ENCODE assay signal across 17 cellular contexts in genomic region chr17:28110184-28110583, GRCh38.
DNase-seq lines count a peak whose midpoint lies in the region; ATAC-seq, FAIRE-seq and TF ChIP-seq lines count a peak whose summit lies in the region.
"Had no signal": no experiment of that assay in that cellular context is flagged by ENCODE, and none has a peak within 500 bp of the region (broad histone marks: within the 10 kb centered on the region; RNA-seq: fewer than 3 reads in every experiment).

No MANE protein-coding gene starts in this region.

- CTCF ChIA-PET in HepG2 (lab: Yijun Ruan, JAX; ENCODE audit: low intra/inter-chr PET ratio, low total read pairs) = no interaction called here
- CTCF ChIA-PET in WTC11 (lab: Charles Lee) = no interaction called here

- FAIRE-seq in HepG2 (lab: Jason Lieb, UNC) = no peak
- peak; percentile 15 for FAIRE-seq in kidney (lab: Jason Lieb, UNC)
- FAIRE-seq: GM18507 had no signal

- no peak overlapping the region for H3K27ac Mint-ChIP-seq in WTC11
- H3K27ac Mint-ChIP-seq: B cell; CD4-positive, alpha-beta memory T cell; H9 had no signal

- no peaks in the 10 kb centered on the region for H3K36me3 ChIP-seq in HepG2 (replicated peaks in 1 of 2; ENCODE audit: control insufficient read depth in 1 of 2, insufficient read depth in 2 of 2, low read length in 2 of 2)
- H3K36me3 ChIP-seq in right lobe of liver = no peaks in the 10 kb centered on the region
- peaks cover 0 to 4% of the 10 kb centered on the region in 2 donors for H3K36me3 ChIP-seq in kidney (ENCODE audit: control insufficient read depth in 1 of 2, insufficient read depth in 2 of 2, low read length in 2 of 2)

- TF ChIP-seq POLR2A in HepG2 (IDR thresholded peaks at IDR 0.05; ENCODE audit: insufficient read depth in 1 of 2, low read depth in 2 of 2, low read length in 2 of 2) (no peak), right lobe of liver (IDR thresholded peaks at IDR 0.05) (no peak)

- H3K4me3 Mint-ChIP-seq in WTC11 = no peak overlapping the region
- H3K4me3 Mint-ChIP-seq: B cell; CD4-positive, alpha-beta memory T cell; H9 had no signal

- no peaks in the 10 kb centered on the region for H4K20me1 ChIP-seq in HepG2 (ENCODE audit: insufficient read depth, low read length)

- H3K9me3 Mint-ChIP-seq in WTC11 = peaks cover 14% of the 10 kb centered on the region; the same call in 1 of the 2 replicates

- H3K27ac ChIP-seq in HepG2 (ENCODE audit: extremely low read length, insufficient read depth, low read length) (no peak overlapping the region), right lobe of liver (no peak overlapping the region), kidney (ENCODE audit: low read depth in 2 of 2, low read length in 2 of 2) (no peak overlapping the region), foreskin keratinocyte (no peak overlapping the region)
- H3K27ac ChIP-seq: C4-2B had no signal

- H3K36me3 Mint-ChIP-seq in WTC11 = peaks cover 9% of the 10 kb centered on the region

- BruUV-seq in HepG2 (replicated peaks; lab: Mats Ljungman, UMichigan) = no TSS peak

- no peaks in the 10 kb centered on the region for H3K27me3 Mint-ChIP-seq in WTC11 (ENCODE audit: low read depth)
- H3K27me3 Mint-ChIP-seq: B cell; CD4-positive, alpha-beta memory T cell had no signal

- H3K79me2 ChIP-seq in HepG2 (ENCODE audit: insufficient read depth, low read length) = no peaks in the 10 kb centered on the region

- TF ChIP-seq CTCF in HepG2 (CRISPR knock-in tag; IDR thresholded peaks at IDR 0.05) (no peak), right lobe of liver (IDR thresholded peaks at IDR 0.05) (no peak), WTC11 (IDR thresholded peaks at IDR 0.05) (no peak), kidney (IDR thresholded peaks at IDR 0.05; ENCODE audit: borderline replicate concordance, extremely low read depth, insufficient read depth) (no peak), foreskin keratinocyte (conservative IDR thresholded peaks at IDR 0.05) (no peak)

- in situ Hi-C loops in HepG2 (cut with HindIII; ENCODE audit: extremely low pct_ligation_motif_present, low pct_unique_long_range_greater_than_20kb) = no loop called here

- H3K4me3 ChIP-seq in HepG2 (replicated peaks in 1 of 3; ENCODE audit: insufficient read depth in 1 of 3, low read depth in 2 of 3, low read length in 3 of 3) (no peak overlapping the region), right lobe of liver (no peak overlapping the region), kidney (ENCODE audit: low read length in 2 of 2) (no peak overlapping the region)

- intact Hi-C loops in HepG2 (cut with micrococcal nuclease; ENCODE audit: unreplicated experiment) = no loop called here
- intact Hi-C loops in right lobe of liver (cut with DNase I) = no loop called here
- intact Hi-C loops in kidney (cut with DNase I) = no loop called here

- H3K27me3 ChIP-seq in HepG2 (ENCODE audit: control insufficient read depth in 1 of 2, insufficient read depth in 2 of 2, low read length in 2 of 2) = no peaks in the 10 kb centered on the region
- no peaks in the 10 kb centered on the region for H3K27me3 ChIP-seq in right lobe of liver
- no peaks in the 10 kb centered on the region for H3K27me3 ChIP-seq in foreskin keratinocyte

- WGBS in HepG2 (ENCODE audit: low lambda C conversion rate) = 96% methylated on average over 1 of the region's 1 CpG
- 91% methylated on average over 1 of the region's 1 CpG for WGBS in right lobe of liver (ENCODE audit: insufficient coverage, low coverage, low lambda C conversion rate, missing lambda C conversion rate)

- ATAC-seq in HepG2 (no peak), right lobe of liver (no peak), WTC11 (no peak), foreskin keratinocyte (no peak), GM21526 (IDR thresholded peaks at IDR 0.05; ENCODE audit: low FRiP score, unreplicated experiment) (no peak)

- H3K4me1 Mint-ChIP-seq in WTC11 = peaks cover 43% of the 10 kb centered on the region

- H3K4me2 ChIP-seq in HepG2 (ENCODE audit: low read depth, low read length) = no peak overlapping the region

- no peak for DNase-seq in HepG2 (ENCODE audit: low spot score)
- no peak for DNase-seq in right lobe of liver
- no peak for DNase-seq in WTC11 (ENCODE audit: low spot score)
- DNase-seq in kidney = no peak
- DNase-seq in foreskin keratinocyte = no peak
- no peak for DNase-seq in NCI-H1105 (lab: John Stamatoyannopoulos, UW)
- DNase-seq in DMS114 treated with DMSO at 0.1 percent for 48 hours (lab: John Stamatoyannopoulos, UW; ENCODE audit: unreplicated experiment) = no peak
- DNase-seq: 8988T; CD4-positive, alpha-beta memory T cell; DND-41; GF-D8; GOT3; H9 had no signal

- H3K4me1 ChIP-seq in HepG2 (ENCODE audit: insufficient read depth, low read length) = peaks cover 8% of the 10 kb centered on the region
- peaks cover 0 to 8% (median 0%) of the 10 kb centered on the region in 4 donors for H3K4me1 ChIP-seq in right lobe of liver
- H3K4me1 ChIP-seq in kidney (ENCODE audit: control insufficient read depth in 1 of 2, insufficient read depth in 1 of 2, low read depth in 1 of 2, low read length in 2 of 2) = peaks cover 12 to 19% of the 10 kb centered on the region in 2 donors
- peaks cover 15% of the 10 kb centered on the region for H3K4me1 ChIP-seq in foreskin keratinocyte

- no peak for TF ChIP-seq EP300 in HepG2 (IDR thresholded peaks at IDR 0.05; ENCODE audit: low read depth in 2 of 2, low read length in 2 of 2)
- TF ChIP-seq EP300 in HepG2 (CRISPR knock-in tag; IDR thresholded peaks at IDR 0.05; ENCODE audit: borderline replicate concordance) = no peak

- no peak overlapping the region for H2AFZ ChIP-seq in HepG2 (ENCODE audit: low read length)

- H3K9ac ChIP-seq in HepG2 (ENCODE audit: insufficient read depth, low read depth, low read length) = no peak overlapping the region
- H3K9ac ChIP-seq in kidney (ENCODE audit: low read length in 2 of 2) = no peak overlapping the region

- POLR2A ChIA-PET in HepG2 (lab: Yijun Ruan, JAX) = no interaction called here
- POLR2A ChIA-PET in WTC11 (lab: Charles Lee) = no interaction called here

- H3K9me3 ChIP-seq in HepG2 (ENCODE audit: low read length) = no peaks in the 10 kb centered on the region
- H3K9me3 ChIP-seq in right lobe of liver = no peaks in the 10 kb centered on the region
- H3K9me3 ChIP-seq in kidney (ENCODE audit: control insufficient read depth in 1 of 2, low read length in 2 of 2) = peaks cover 0 to 3% of the 10 kb centered on the region in 2 donors

- TF ChIP-seq RAD21 in HepG2 (CRISPR knock-in tag; IDR thresholded peaks at IDR 0.05) = no peak

TF ChIP-seq in HepG2, 621 proteins besides CTCF, POLR2A, EP300 and RAD21:
- TF ChIP-seq NFATC3 (CRISPR knock-in tag; IDR thresholded peaks at IDR 0.05) (no peak), ZNF317 (CRISPR knock-in tag; IDR thresholded peaks at IDR 0.05) (peak; percentile 81)

TF ChIP-seq in WTC11, 78 proteins besides CTCF, POLR2A, EP300 and RAD21:
- TF ChIP-seq ZNF121 (CRISPR knock-in tag; IDR thresholded peaks at IDR 0.05) (no peak), ZNF317 (CRISPR knock-in tag; IDR thresholded peaks at IDR 0.05; ENCODE audit: borderline replicate concordance, low read depth) (peak; percentile 36; the same call in 1 of the 2 replicates)

Comparison
In these comparisons a context has a peak if more than half of its experiments do, and no peak if none do; other contexts are left out.
1. Of the 50 proteins assayed by ChIP-seq in both HepG2 and WTC11: peak only in HepG2: none; only in WTC11: none; in both: ZNF317; in neither: 49.